8 cellular contexts compared by ENCODE assay signal in the genomic region with DNA sequence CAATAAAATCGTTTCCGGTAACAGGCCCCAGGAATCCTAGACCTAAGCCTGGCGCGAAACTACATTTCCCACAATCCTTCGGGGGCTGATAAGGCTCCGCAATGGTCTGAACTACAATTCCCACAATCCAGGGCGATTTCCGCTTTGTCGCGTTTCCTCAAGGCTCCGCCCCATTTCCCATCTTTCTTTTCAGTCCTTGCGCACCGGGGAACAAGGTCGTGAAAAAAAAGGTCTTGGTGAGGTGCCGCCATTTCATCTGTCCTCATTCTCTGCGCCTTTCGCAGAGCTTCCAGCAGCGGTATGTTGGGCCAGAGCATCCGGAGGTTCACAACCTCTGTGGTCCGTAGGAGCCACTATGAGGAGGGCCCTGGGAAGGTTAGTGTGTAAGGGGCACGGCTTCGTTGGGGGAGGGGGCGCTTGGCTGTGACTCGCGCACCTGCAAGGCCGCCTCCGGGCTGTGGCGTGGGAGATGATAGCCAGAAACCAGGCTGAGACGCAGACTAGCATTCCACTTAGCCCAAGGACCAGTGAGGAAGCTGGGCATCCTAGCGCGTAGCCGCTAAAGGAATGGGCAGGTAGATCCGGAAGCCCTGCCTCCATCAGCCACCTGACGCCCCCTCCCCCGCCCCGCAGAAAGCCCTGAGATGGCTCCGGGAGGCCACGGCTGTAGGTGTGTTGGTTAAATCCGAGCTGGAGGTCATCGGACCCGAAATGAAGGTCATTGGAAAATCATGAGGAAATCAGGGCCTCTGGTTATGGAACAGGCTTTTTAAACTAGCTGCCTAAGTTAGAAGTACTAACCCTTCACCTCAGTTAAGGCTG. TPM values are rescaled to one million over a fixed set of nuclear protein-coding genes. Genes with fewer than 3 reads are reported as not detected.
DNase-seq lines count a peak whose midpoint lies in the region; ATAC-seq and TF ChIP-seq lines count a peak whose summit lies in the region.

Gene COX7C, plus strand, starts transcription at position 186 of the 822 bp plus-strand sequence. Its CDS starts 115 bp downstream, at position 301.

- DNase-seq in NCI-H187 treated with DMSO at 0.1 percent for 48 hours (lab: John Stamatoyannopoulos, UW) (peak; percentile 94), anterior cingulate cortex (lab: John Stamatoyannopoulos, UW) (peak; percentile 25 to 95 (median 86)), left ventricle myocardium superior (peak; percentile 82), prostate gland (ENCODE audit: low spot score) (peak; percentile 94)

- no peaks in the 10 kb centered on the region for H3K27me3 ChIP-seq in prostate gland (replicated peaks; ENCODE audit: insufficient read depth)

- no peaks in the 10 kb centered on the region for H3K9me3 ChIP-seq in prostate gland

- H3K4me3 ChIP-seq in prostate gland: peak within 1 kb of the TSS; percentile 60 to 73
- peak within 1 kb of the TSS; percentile 89 for H3K4me3 ChIP-seq in urinary bladder (ENCODE audit: low read depth, low read length)

- TF ChIP-seq CTCF in prostate gland (IDR thresholded peaks at IDR 0.05): no peak

- intact Hi-C loops in T-helper 2 cell treated with Interferon-gamma antibody and Interleukin-4, amounts not matched to agents 100 ng/mL and 5 ng/mL, for 36 hours (cut with micrococcal nuclease): loop anchor here (1.0 to 10.0 kb wide), 5 partner anchors 507 to 1649 kb away; partner anchors contain the start of genes CCNH, RASA1 and TMEM161B
- intact Hi-C loops in left ventricle myocardium superior (cut with micrococcal nuclease): no loop called here
- intact Hi-C loops in prostate gland (cut with DNase I): no loop called here

- H3K36me3 ChIP-seq in prostate gland (no peaks in the 10 kb centered on the region), urinary bladder (ENCODE audit: insufficient read depth) (peaks cover 2% of the 10 kb centered on the region)

- peak; percentile 80 for TF ChIP-seq POLR2A in prostate gland (IDR thresholded peaks at IDR 0.05)

- peak within 1 kb of the TSS; percentile 90 to 95 for H3K27ac ChIP-seq in prostate gland
- H3K27ac ChIP-seq in urinary bladder (ENCODE audit: low read depth): peak within 1 kb of the TSS; percentile 91

- WGBS in prostate gland: under 1% methylated on average over 41 of the region's 41 CpGs
- WGBS in urinary bladder: under 1% methylated on average over 41 of the region's 41 CpGs

- ATAC-seq in GM18499 (IDR thresholded peaks at IDR 0.05; ENCODE audit: insufficient read depth, unreplicated experiment): peak; percentile 99
- ATAC-seq in HG02943 (IDR thresholded peaks at IDR 0.05; ENCODE audit: low read depth, unreplicated experiment): peak; percentile 99
- ATAC-seq in left ventricle myocardium superior: peak; percentile 99

- H3K4me1 ChIP-seq in prostate gland (replicated peaks) (no peaks in the 10 kb centered on the region), urinary bladder (ENCODE audit: insufficient read depth) (no peaks in the 10 kb centered on the region)

RNA-seq across cellular contexts. Expression of gene COX7C, which starts in this region (rescaled TPM):
- total RNA-seq in T-helper 2 cell treated with Interferon-gamma antibody and Interleukin-4, amounts not matched to agents 100 ng/mL and 5 ng/mL, for 36 hours: 457 and 470 TPM in 2 replicates
- total RNA-seq in left ventricle myocardium superior (2,286 TPM), prostate gland (100 to 1,000 TPM; 447 to 458 TPM), urinary bladder (339 TPM)
- 908 TPM for polyA plus RNA-seq in urinary bladder

Comparison
In these comparisons a context has a peak if more than half of its experiments do, and no peak if none do; other contexts are left out.
1. Peak in every context shown above with its lines: DNase-seq, ATAC-seq, H3K4me3 ChIP-seq and H3K27ac ChIP-seq.